1 cellular context compared by ENCODE assay signal in genomic region chr22:20021196-20022181, GRCh38.
TF ChIP-seq lines count a peak whose summit lies in the region.

No MANE protein-coding gene starts in this region.

TF ChIP-seq in K562, 482 proteins besides CTCF, POLR2A, EP300 and RAD21 (continued from another document and continues in another):
- TF ChIP-seq BHLHE40 (IDR thresholded peaks at IDR 0.05; ENCODE audit: low read length) (peak; percentile 53; the same call in 1 of the 2 replicates), STAG1 (CRISPR knock-in tag; IDR thresholded peaks at IDR 0.05; ENCODE audit: borderline replicate concordance) (no peak), SMARCE1 (IDR thresholded peaks at IDR 0.05) (no peak), NCOA6 (IDR thresholded peaks at IDR 0.05) (no peak), ZNF668 (CRISPR knock-in tag; IDR thresholded peaks at IDR 0.05) (peak; percentile 67; the same call in 1 of the 2 replicates), HMGN3 (IDR thresholded peaks at IDR 0.05; ENCODE audit: borderline replicate concordance, extremely low read depth, insufficient read length, low read depth, low read length) (no peak), ATF3 (IDR thresholded peaks at IDR 0.05) (no peak), ATF3 (CRISPR knock-in tag; conservative IDR thresholded peaks at IDR 0.05) (peak; percentile 73), FOXK2 (conservative IDR thresholded peaks at IDR 0.05 in 1 of 2, IDR thresholded peaks at IDR 0.05 in 1 of 2; ENCODE audit: low read depth in 2 of 2) (no peak), CHAMP1 (IDR thresholded peaks at IDR 0.05) (no peak), ATF7 (IDR thresholded peaks at IDR 0.05) (no peak), FOXJ2 (tag; IDR thresholded peaks at IDR 0.05) (no peak), RUNX1 (IDR thresholded peaks at IDR 0.05; ENCODE audit: low read depth) (no peak), E2F6 (IDR thresholded peaks at IDR 0.05; ENCODE audit: borderline replicate concordance in 1 of 2, extremely low read depth in 1 of 2, insufficient read depth in 1 of 2, insufficient read length in 1 of 2, low read depth in 1 of 2, low read length in 1 of 2, poor library complexity in 1 of 2, severe bottlenecking in 1 of 2) (peak; percentile 24 to 57), HLTF (IDR thresholded peaks at IDR 0.05) (no peak), STAT5A (IDR thresholded peaks at IDR 0.05; ENCODE audit: borderline replicate concordance, low read length) (no peak), BDP1 (IDR thresholded peaks at IDR 0.05; ENCODE audit: insufficient read depth, insufficient read length) (no peak), WHSC1 (IDR thresholded peaks at IDR 0.05; ENCODE audit: low read length) (peak; percentile 99), MEF2D (tag; conservative IDR thresholded peaks at IDR 0.05; ENCODE audit: low read depth) (no peak), ZNF12 (CRISPR knock-in tag; IDR thresholded peaks at IDR 0.05) (no peak), MEIS2 (IDR thresholded peaks at IDR 0.05; ENCODE audit: partially characterized antibody) (no peak), HDGF (IDR thresholded peaks at IDR 0.05) (no peak), KLF10 (CRISPR knock-in tag; IDR thresholded peaks at IDR 0.05) (no peak), ADNP (tag; IDR thresholded peaks at IDR 0.05) (no peak), ESRRB (CRISPR knock-in tag; IDR thresholded peaks at IDR 0.05; ENCODE audit: borderline replicate concordance) (no peak), FOXP4 (CRISPR knock-in tag; IDR thresholded peaks at IDR 0.05; ENCODE audit: borderline replicate concordance) (no peak), SRF (CRISPR knock-in tag; IDR thresholded peaks at IDR 0.05) (peak in 1 of 2 experiments; percentile 74; a peak in 2 of 4 replicates), ESRRA (IDR thresholded peaks at IDR 0.05; ENCODE audit: borderline replicate concordance, low read depth) (no peak), NCOR1 (IDR thresholded peaks at IDR 0.05) (no peak), FOXK1 (CRISPR knock-in tag; IDR thresholded peaks at IDR 0.05; ENCODE audit: borderline replicate concordance) (no peak), AFF1 (IDR thresholded peaks at IDR 0.05; ENCODE audit: low read depth in 1 of 2, partially characterized antibody in 2 of 2) (no peak), ZNF785 (CRISPR knock-in tag; IDR thresholded peaks at IDR 0.05) (no peak), POU5F1 (IDR thresholded peaks at IDR 0.05; ENCODE audit: borderline replicate concordance, low read depth, low read length, partially characterized antibody) (no peak), ZNF644 (tag; IDR thresholded peaks at IDR 0.05; ENCODE audit: low read depth) (no peak), ZBTB1 (CRISPR knock-in tag; IDR thresholded peaks at IDR 0.05; ENCODE audit: borderline replicate concordance, low read depth) (no peak), ZNF778 (CRISPR knock-in tag; IDR thresholded peaks at IDR 0.05) (no peak), ZNF57 (CRISPR knock-in tag; IDR thresholded peaks at IDR 0.05) (peak; percentile 81), SMARCB1 (IDR thresholded peaks at IDR 0.05; ENCODE audit: insufficient read length, low read depth) (peak; percentile 28), NR1H2 (CRISPR knock-in tag; IDR thresholded peaks at IDR 0.05) (no peak), ZBED1 (IDR thresholded peaks at IDR 0.05) (no peak), RBBP5 (IDR thresholded peaks at IDR 0.05; ENCODE audit: borderline replicate concordance, insufficient read depth, low read length, poor library complexity, severe bottlenecking) (peak; percentile 66), DDX20 (tag; IDR thresholded peaks at IDR 0.05; ENCODE audit: low read depth) (no peak), NRF1 (conservative IDR thresholded peaks at IDR 0.05 in 1 of 2, IDR thresholded peaks at IDR 0.05 in 1 of 2) (no peak), CCAR2 (IDR thresholded peaks at IDR 0.05; ENCODE audit: low read depth, low read length) (no peak), HEY1 (CRISPR knock-in tag; IDR thresholded peaks at IDR 0.05; ENCODE audit: borderline replicate concordance) (no peak), ZNF24 (IDR thresholded peaks at IDR 0.05) (no peak), HES1 (IDR thresholded peaks at IDR 0.05; ENCODE audit: low read depth) (no peak), RAD51 (IDR thresholded peaks at IDR 0.05; ENCODE audit: borderline replicate concordance, low read depth) (no peak)
- TF ChIP-seq, protein P1, sequence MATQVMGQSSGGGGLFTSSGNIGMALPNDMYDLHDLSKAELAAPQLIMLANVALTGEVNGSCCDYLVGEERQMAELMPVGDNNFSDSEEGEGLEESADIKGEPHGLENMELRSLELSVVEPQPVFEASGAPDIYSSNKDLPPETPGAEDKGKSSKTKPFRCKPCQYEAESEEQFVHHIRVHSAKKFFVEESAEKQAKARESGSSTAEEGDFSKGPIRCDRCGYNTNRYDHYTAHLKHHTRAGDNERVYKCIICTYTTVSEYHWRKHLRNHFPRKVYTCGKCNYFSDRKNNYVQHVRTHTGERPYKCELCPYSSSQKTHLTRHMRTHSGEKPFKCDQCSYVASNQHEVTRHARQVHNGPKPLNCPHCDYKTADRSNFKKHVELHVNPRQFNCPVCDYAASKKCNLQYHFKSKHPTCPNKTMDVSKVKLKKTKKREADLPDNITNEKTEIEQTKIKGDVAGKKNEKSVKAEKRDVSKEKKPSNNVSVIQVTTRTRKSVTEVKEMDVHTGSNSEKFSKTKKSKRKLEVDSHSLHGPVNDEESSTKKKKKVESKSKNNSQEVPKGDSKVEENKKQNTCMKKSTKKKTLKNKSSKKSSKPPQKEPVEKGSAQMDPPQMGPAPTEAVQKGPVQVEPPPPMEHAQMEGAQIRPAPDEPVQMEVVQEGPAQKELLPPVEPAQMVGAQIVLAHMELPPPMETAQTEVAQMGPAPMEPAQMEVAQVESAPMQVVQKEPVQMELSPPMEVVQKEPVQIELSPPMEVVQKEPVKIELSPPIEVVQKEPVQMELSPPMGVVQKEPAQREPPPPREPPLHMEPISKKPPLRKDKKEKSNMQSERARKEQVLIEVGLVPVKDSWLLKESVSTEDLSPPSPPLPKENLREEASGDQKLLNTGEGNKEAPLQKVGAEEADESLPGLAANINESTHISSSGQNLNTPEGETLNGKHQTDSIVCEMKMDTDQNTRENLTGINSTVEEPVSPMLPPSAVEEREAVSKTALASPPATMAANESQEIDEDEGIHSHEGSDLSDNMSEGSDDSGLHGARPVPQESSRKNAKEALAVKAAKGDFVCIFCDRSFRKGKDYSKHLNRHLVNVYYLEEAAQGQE (CRISPR knock-in tag; IDR thresholded peaks at IDR 0.05; ENCODE audit: low read depth): peak; percentile 83
- TF ChIP-seq, protein P2, sequence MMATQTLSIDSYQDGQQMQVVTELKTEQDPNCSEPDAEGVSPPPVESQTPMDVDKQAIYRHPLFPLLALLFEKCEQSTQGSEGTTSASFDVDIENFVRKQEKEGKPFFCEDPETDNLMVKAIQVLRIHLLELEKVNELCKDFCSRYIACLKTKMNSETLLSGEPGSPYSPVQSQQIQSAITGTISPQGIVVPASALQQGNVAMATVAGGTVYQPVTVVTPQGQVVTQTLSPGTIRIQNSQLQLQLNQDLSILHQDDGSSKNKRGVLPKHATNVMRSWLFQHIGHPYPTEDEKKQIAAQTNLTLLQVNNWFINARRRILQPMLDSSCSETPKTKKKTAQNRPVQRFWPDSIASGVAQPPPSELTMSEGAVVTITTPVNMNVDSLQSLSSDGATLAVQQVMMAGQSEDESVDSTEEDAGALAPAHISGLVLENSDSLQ (IDR thresholded peaks at IDR 0.05): no peak
- TF ChIP-seq, protein P3, sequence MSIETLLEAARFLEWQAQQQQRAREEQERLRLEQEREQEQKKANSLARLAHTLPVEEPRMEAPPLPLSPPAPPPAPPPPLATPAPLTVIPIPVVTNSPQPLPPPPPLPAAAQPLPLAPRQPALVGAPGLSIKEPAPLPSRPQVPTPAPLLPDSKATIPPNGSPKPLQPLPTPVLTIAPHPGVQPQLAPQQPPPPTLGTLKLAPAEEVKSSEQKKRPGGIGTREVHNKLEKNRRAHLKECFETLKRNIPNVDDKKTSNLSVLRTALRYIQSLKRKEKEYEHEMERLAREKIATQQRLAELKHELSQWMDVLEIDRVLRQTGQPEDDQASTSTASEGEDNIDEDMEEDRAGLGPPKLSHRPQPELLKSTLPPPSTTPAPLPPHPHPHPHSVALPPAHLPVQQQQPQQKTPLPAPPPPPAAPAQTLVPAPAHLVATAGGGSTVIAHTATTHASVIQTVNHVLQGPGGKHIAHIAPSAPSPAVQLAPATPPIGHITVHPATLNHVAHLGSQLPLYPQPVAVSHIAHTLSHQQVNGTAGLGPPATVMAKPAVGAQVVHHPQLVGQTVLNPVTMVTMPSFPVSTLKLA (conservative IDR thresholded peaks at IDR 0.05): no peak
- TF ChIP-seq, protein P4, sequence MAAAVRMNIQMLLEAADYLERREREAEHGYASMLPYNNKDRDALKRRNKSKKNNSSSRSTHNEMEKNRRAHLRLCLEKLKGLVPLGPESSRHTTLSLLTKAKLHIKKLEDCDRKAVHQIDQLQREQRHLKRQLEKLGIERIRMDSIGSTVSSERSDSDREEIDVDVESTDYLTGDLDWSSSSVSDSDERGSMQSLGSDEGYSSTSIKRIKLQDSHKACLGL (CRISPR knock-in tag; IDR thresholded peaks at IDR 0.05; ENCODE audit: borderline replicate concordance, poor library complexity, severe bottlenecking): peak; percentile 53
